7 cellular contexts compared by ENCODE assay signal in the genomic region with DNA sequence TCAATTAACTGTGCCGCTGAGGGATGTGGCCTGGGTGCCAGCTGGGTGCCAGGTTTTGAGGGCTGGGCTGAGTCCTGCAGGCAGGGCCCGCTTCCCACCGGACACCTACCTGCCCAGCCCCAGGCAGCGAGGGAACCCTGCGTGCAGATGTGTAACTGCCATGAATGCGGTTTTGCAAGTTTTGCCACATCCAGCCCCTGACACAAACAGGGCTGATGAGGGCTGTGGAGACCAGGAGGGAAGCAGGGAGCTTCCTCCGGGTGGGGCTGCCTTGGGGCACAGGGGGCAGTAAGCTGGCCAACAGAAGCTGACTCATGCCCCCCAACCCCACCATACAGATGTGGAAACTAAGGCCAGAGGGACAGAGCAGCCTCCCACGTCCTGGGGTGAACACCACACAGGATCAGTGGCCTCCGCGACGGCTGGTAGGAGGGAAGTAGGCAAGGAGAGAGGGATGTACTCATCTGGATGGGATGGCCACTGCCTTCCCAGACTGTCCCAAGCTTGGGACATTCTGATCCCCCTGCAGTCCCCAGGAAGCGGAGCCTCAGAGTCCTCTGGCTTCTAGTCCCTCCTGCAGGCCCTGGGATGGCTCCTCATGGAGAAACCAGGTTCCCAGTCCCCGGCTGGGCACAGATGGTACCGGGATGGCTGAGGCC. TPM values are rescaled to one million over a fixed set of nuclear protein-coding genes. Genes with fewer than 3 reads are reported as not detected.
DNase-seq lines count a peak whose midpoint lies in the region; ATAC-seq and TF ChIP-seq lines count a peak whose summit lies in the region.

No MANE protein-coding gene starts in this region.

- H3K27ac ChIP-seq in VCaP (peak overlapping the region; percentile 90), hepatocyte (peak overlapping the region; percentile 88), spleen (peak overlapping the region in 2 of 8 donors; percentile 97 to 98)

- H3K9me2 ChIP-seq in hepatocyte (replicated peaks; ENCODE audit: insufficient read depth): no peaks in the 10 kb centered on the region

- peaks cover 58% of the 10 kb centered on the region for H3K79me2 ChIP-seq in hepatocyte

- TF ChIP-seq CTCF in VCaP (conservative IDR thresholded peaks at IDR 0.05) (no peak), hepatocyte (IDR thresholded peaks at IDR 0.05; ENCODE audit: poor library complexity) (no peak), spleen (IDR thresholded peaks at IDR 0.05 in 8 of 11, conservative IDR thresholded peaks at IDR 0.05 in 3 of 11) (no peak)

- H3K4me1 ChIP-seq in HAP-1 (peaks cover 17% of the 10 kb centered on the region), hepatocyte (ENCODE audit: insufficient read depth) (peaks cover 41% of the 10 kb centered on the region), spleen (peaks cover 27 to 74% (median 61%) of the 10 kb centered on the region in 6 donors)

- TF ChIP-seq POLR2A in spleen (IDR thresholded peaks at IDR 0.05): no peak
- TF ChIP-seq POLR2A in GM18505 (IDR thresholded peaks at IDR 0.05; ENCODE audit: borderline replicate concordance, extremely low read depth, insufficient read depth, insufficient read length): no peak

- H3K27me3 ChIP-seq in HAP-1 (ENCODE audit: low read depth) (no peaks in the 10 kb centered on the region), hepatocyte (no peaks in the 10 kb centered on the region), spleen (replicated peaks in 1 of 7) (no peaks in the 10 kb centered on the region)

- no peaks in the 10 kb centered on the region for H3K9me3 ChIP-seq in HAP-1
- no peaks in the 10 kb centered on the region for H3K9me3 ChIP-seq in hepatocyte (ENCODE audit: low read depth)
- no peaks in the 10 kb centered on the region for H3K9me3 ChIP-seq in spleen

- in situ Hi-C loops in HAP-1 (cut with MboI; ENCODE audit: low sequenced_read_pairs): no loop called here

- H3K4me2 ChIP-seq in hepatocyte: peak overlapping the region; percentile 98

- no peak overlapping the region for H2AFZ ChIP-seq in hepatocyte

- peaks cover 40% of the 10 kb centered on the region for H4K20me1 ChIP-seq in hepatocyte (ENCODE audit: insufficient read depth, poor library complexity, severe bottlenecking)

- H3K4me3 ChIP-seq in HAP-1 (peak overlapping the region; percentile 63), hepatocyte (peak overlapping the region; percentile 94), spleen (peak overlapping the region; percentile 84 to 98 (median 97))

- DNase-seq in HAP-1 (ENCODE audit: low spot score in 2 of 2) (no peak), hepatocyte (ENCODE audit: low spot score) (no peak), spleen (peak; percentile 82), NCI-H1105 treated with DMSO at 0.1 percent for 48 hours (lab: John Stamatoyannopoulos, UW) (no peak), DMS153 treated with DMSO at 0.1 percent for 48 hours (lab: John Stamatoyannopoulos, UW; ENCODE audit: unreplicated experiment) (no peak)

- 54% methylated on average over 14 of the region's 14 CpGs for WGBS in hepatocyte (ENCODE audit: low lambda C conversion rate, missing lambda C conversion rate)
- WGBS in spleen, 5 donors: 51 to 71% (median 65%) methylated on average over 13 to 14 of the region's 14 CpGs

- H3K36me3 ChIP-seq in HAP-1 (replicated peaks) (peaks cover 3% of the 10 kb centered on the region), hepatocyte (replicated peaks; ENCODE audit: insufficient read depth, low read depth) (no peaks in the 10 kb centered on the region), spleen (peaks cover 0 to 31% (median 18%) of the 10 kb centered on the region in 6 donors)

- no peak for ATAC-seq in GM18505 (IDR thresholded peaks at IDR 0.05; ENCODE audit: unreplicated experiment)

- intact Hi-C loops in spleen (cut with DNase I; ENCODE audit: low total_unique reads): no loop called here

RNA-seq across cellular contexts. Expression of a gene that starts 1.6 kb away (rescaled TPM):
- total RNA-seq in hepatocyte (6.1 and 9.9 TPM in 2 replicates), spleen (10 to 100 TPM; 10.0 to 29.2 (median 20.2) TPM)
- polyA plus RNA-seq in hepatocyte (25.7 and 36.8 TPM in 2 replicates), spleen (10 to 100 TPM; 12.6 to 33.6 (median 13.6) TPM)

RNA-seq across cellular contexts. Expression of a gene that starts 11.5 kb away (rescaled TPM):
- total RNA-seq in hepatocyte (24.1 and 29.2 TPM in 2 replicates), spleen (100 to 1,000 TPM in 1 of 7 donors, 10 to 100 TPM in 6; 65.6 to 132 (median 83.6) TPM)
- polyA plus RNA-seq in hepatocyte (30.8 and 32.0 TPM in 2 replicates), spleen (10 to 100 TPM in 1 of 3 donors, 1 to 10 TPM in 2; 7.6 to 26.9 (median 8.8) TPM)

RNA-seq across cellular contexts. Expression of a gene that starts 57.0 kb away (rescaled TPM):
- total RNA-seq in hepatocyte (0.12 and 0.20 TPM in 2 replicates), spleen (under 1 TPM; 0.17 to 0.33 (median 0.23) TPM)
- polyA plus RNA-seq in hepatocyte (0.15 TPM in 1 of 2 replicates, not detected in the other), spleen (under 1 TPM; 0.06 to 0.07 (median 0.06) TPM)
